1 cellular context compared by ENCODE assay signal in the genomic region with DNA sequence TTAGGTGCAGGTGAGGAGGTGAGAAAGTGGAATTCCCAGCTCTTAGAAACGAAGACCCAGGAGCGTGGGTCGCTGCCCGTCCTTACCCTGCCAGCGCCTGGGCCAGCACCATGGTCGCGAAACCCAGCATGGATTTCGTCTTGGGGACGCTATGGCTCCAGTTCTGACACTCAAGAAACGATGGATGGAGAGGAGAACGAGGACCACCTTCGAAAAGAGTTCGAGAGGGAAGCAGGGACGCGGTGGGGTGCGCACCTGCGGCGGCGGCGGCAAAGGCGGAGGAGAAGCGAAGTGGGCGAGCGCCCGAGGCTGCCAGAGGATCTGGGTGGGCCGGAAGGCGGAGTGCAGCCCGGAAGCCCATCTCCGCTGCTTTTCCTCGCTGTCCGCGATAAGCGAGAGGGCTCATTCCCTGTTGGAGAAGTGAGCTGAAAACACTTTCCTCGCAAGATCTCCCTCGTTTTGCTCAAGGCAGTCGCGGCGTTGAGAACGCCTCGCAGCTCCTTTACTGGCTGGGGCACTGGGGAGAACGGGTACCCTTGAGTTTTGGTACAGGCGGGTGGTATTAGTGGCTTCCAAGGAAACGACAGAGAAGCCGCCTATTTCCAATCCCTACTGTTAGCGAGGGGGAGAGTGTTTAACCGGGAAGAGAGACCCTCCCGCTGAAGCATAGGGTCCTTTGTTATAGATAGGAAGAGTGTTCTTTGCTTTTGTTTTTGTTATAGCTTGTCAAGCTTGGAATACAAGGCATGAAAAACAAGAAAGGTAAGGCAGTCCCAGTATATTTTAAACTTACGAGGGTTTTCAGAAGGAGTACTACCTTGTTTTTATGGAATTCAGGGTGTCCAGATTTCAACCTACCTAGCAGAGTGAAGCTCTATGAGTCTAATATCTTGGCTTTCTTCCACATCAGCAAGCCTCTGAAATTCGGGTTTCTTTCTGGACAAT.
TF ChIP-seq lines count a peak whose summit lies in the region.

No MANE protein-coding gene starts in this region.

TF ChIP-seq in HepG2, 621 proteins besides CTCF, POLR2A, EP300 and RAD21 (continued from another document):
- TF ChIP-seq ZNF225 (CRISPR knock-in tag; IDR thresholded peaks at IDR 0.05) (0 out of 2 replicates have a peak, but pooled peaks have one; percentile 33), GABPB1 (CRISPR knock-in tag; IDR thresholded peaks at IDR 0.05) (peak; percentile 80), ETV5 (CRISPR knock-in tag; IDR thresholded peaks at IDR 0.05; ENCODE audit: borderline replicate concordance) (0 out of 2 replicates have a peak, but pooled peaks have one; percentile 12), GABPA (IDR thresholded peaks at IDR 0.05; ENCODE audit: low read depth, low read length) (peak; percentile 50; the same call in 1 of the 2 replicates), GABPA (CRISPR knock-in tag; IDR thresholded peaks at IDR 0.05; ENCODE audit: low read depth) (peak; percentile 75), ELF1 (CRISPR knock-in tag; IDR thresholded peaks at IDR 0.05) (peak; percentile 37; the same call in 1 of the 2 replicates), GTF2F1 (IDR thresholded peaks at IDR 0.05; ENCODE audit: low read length) (no peak), CBX2 (IDR thresholded peaks at IDR 0.05; ENCODE audit: low read depth, low read length) (no peak), CBX2 (CRISPR knock-in tag; IDR thresholded peaks at IDR 0.05; ENCODE audit: low read depth) (0 out of 2 replicates have a peak, but pooled peaks have one; percentile 93), RNF2 (conservative IDR thresholded peaks at IDR 0.05; ENCODE audit: low read depth) (0 out of 2 replicates have a peak, but pooled peaks have one; percentile 51), SRSF4 (IDR thresholded peaks at IDR 0.05; ENCODE audit: low read depth, low read length, poor library complexity, severe bottlenecking) (no peak), ZNF382 (CRISPR knock-in tag; IDR thresholded peaks at IDR 0.05; ENCODE audit: borderline replicate concordance) (no peak), ZNF44 (CRISPR knock-in tag; IDR thresholded peaks at IDR 0.05) (0 out of 2 replicates have a peak, but pooled peaks have one; percentile 33), HDAC2 (CRISPR knock-in tag; IDR thresholded peaks at IDR 0.05) (0 out of 2 replicates have a peak, but pooled peaks have one; percentile 20)
- TF ChIP-seq, protein P1, sequence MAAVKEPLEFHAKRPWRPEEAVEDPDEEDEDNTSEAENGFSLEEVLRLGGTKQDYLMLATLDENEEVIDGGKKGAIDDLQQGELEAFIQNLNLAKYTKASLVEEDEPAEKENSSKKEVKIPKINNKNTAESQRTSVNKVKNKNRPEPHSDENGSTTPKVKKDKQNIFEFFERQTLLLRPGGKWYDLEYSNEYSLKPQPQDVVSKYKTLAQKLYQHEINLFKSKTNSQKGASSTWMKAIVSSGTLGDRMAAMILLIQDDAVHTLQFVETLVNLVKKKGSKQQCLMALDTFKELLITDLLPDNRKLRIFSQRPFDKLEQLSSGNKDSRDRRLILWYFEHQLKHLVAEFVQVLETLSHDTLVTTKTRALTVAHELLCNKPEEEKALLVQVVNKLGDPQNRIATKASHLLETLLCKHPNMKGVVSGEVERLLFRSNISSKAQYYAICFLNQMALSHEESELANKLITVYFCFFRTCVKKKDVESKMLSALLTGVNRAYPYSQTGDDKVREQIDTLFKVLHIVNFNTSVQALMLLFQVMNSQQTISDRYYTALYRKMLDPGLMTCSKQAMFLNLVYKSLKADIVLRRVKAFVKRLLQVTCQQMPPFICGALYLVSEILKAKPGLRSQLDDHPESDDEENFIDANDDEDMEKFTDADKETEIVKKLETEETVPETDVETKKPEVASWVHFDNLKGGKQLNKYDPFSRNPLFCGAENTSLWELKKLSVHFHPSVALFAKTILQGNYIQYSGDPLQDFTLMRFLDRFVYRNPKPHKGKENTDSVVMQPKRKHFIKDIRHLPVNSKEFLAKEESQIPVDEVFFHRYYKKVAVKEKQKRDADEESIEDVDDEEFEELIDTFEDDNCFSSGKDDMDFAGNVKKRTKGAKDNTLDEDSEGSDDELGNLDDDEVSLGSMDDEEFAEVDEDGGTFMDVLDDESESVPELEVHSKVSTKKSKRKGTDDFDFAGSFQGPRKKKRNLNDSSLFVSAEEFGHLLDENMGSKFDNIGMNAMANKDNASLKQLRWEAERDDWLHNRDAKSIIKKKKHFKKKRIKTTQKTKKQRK (IDR thresholded peaks at IDR 0.05; ENCODE audit: low read length) = no peak
- TF ChIP-seq, protein P2, sequence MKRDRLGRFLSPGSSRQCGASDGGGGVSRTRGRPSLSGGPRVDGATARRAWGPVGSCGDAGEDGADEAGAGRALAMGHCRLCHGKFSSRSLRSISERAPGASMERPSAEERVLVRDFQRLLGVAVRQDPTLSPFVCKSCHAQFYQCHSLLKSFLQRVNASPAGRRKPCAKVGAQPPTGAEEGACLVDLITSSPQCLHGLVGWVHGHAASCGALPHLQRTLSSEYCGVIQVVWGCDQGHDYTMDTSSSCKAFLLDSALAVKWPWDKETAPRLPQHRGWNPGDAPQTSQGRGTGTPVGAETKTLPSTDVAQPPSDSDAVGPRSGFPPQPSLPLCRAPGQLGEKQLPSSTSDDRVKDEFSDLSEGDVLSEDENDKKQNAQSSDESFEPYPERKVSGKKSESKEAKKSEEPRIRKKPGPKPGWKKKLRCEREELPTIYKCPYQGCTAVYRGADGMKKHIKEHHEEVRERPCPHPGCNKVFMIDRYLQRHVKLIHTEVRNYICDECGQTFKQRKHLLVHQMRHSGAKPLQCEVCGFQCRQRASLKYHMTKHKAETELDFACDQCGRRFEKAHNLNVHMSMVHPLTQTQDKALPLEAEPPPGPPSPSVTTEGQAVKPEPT (CRISPR knock-in tag; IDR thresholded peaks at IDR 0.05; ENCODE audit: low read depth) = no peak
- TF ChIP-seq, protein P3, sequence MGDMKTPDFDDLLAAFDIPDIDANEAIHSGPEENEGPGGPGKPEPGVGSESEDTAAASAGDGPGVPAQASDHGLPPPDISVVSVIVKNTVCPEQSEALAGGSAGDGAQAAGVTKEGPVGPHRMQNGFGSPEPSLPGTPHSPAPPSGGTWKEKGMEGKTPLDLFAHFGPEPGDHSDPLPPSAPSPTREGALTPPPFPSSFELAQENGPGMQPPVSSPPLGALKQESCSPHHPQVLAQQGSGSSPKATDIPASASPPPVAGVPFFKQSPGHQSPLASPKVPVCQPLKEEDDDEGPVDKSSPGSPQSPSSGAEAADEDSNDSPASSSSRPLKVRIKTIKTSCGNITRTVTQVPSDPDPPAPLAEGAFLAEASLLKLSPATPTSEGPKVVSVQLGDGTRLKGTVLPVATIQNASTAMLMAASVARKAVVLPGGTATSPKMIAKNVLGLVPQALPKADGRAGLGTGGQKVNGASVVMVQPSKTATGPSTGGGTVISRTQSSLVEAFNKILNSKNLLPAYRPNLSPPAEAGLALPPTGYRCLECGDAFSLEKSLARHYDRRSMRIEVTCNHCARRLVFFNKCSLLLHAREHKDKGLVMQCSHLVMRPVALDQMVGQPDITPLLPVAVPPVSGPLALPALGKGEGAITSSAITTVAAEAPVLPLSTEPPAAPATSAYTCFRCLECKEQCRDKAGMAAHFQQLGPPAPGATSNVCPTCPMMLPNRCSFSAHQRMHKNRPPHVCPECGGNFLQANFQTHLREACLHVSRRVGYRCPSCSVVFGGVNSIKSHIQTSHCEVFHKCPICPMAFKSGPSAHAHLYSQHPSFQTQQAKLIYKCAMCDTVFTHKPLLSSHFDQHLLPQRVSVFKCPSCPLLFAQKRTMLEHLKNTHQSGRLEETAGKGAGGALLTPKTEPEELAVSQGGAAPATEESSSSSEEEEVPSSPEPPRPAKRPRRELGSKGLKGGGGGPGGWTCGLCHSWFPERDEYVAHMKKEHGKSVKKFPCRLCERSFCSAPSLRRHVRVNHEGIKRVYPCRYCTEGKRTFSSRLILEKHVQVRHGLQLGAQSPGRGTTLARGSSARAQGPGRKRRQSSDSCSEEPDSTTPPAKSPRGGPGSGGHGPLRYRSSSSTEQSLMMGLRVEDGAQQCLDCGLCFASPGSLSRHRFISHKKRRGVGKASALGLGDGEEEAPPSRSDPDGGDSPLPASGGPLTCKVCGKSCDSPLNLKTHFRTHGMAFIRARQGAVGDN (CRISPR knock-in tag; IDR thresholded peaks at IDR 0.05) = peak; percentile 53
- TF ChIP-seq, protein P4, sequence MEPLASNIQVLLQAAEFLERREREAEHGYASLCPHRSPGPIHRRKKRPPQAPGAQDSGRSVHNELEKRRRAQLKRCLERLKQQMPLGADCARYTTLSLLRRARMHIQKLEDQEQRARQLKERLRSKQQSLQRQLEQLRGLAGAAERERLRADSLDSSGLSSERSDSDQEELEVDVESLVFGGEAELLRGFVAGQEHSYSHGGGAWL (CRISPR knock-in tag; IDR thresholded peaks at IDR 0.05) = peak; percentile 33; the same call in 1 of the 2 replicates
